Comparison of ENCODE assay signal across 8 cellular contexts in genomic region chr9:70480405-70480980, GRCh38.
DNase-seq lines count a peak whose midpoint lies in the region; ATAC-seq, FAIRE-seq and TF ChIP-seq lines count a peak whose summit lies in the region.

No MANE protein-coding gene starts in this region.

- no peaks in the 10 kb centered on the region for H4K20me1 ChIP-seq in smooth muscle cell (ENCODE audit: low read depth)

- H3K27ac ChIP-seq in smooth muscle cell (ENCODE audit: low read depth): no peak overlapping the region

- DNase-seq in LNCaP clone FGC (ENCODE audit: low read depth) (peak; percentile 92), astrocyte of the spinal cord (ENCODE audit: low read depth, low spot score) (peak; percentile 96), kidney tubule cell (ENCODE audit: low spot score) (peak; percentile 32), smooth muscle cell (lab: John Stamatoyannopoulos, UW; ENCODE audit: unreplicated experiment) (no peak), amniotic stem cell (lab: John Stamatoyannopoulos, UW) (no peak), GM19239 (ENCODE audit: insufficient read length, low spot score) (no peak)
- DNase-seq in activated effector memory CD4-positive, alpha-beta T cell treated with anti-CD3 and anti-CD28 coated beads, Interleukin-2, amount 50 U/mL, for 16 hours: no peak

- H3K36me3 ChIP-seq in smooth muscle cell (ENCODE audit: low read depth): no peaks in the 10 kb centered on the region

- peaks cover 5% of the 10 kb centered on the region for H3F3A ChIP-seq in smooth muscle cell (ENCODE audit: low read depth)

- H3K4me1 ChIP-seq in smooth muscle cell (ENCODE audit: low read depth): peaks cover 11% of the 10 kb centered on the region

- H3K4me2 ChIP-seq in smooth muscle cell: peak overlapping the region; percentile 12

- H3K9me3 ChIP-seq in smooth muscle cell (replicated peaks; ENCODE audit: low read depth): no peaks in the 10 kb centered on the region

- H3K79me2 ChIP-seq in smooth muscle cell (ENCODE audit: low read depth): no peaks in the 10 kb centered on the region

- no peaks in the 10 kb centered on the region for H3K27me3 ChIP-seq in smooth muscle cell (ENCODE audit: low read depth)

- H3K9ac ChIP-seq in smooth muscle cell (ENCODE audit: low read depth): no peak overlapping the region

- TF ChIP-seq CTCF in LNCaP clone FGC (IDR thresholded peaks at IDR 0.05; ENCODE audit: control insufficient read depth, extremely low read depth, insufficient read depth) (no peak), astrocyte of the spinal cord (IDR thresholded peaks at IDR 0.05; ENCODE audit: low read depth, low read length) (no peak), smooth muscle cell (IDR thresholded peaks at IDR 0.05; ENCODE audit: borderline replicate concordance, insufficient read depth, poor library complexity, severe bottlenecking) (no peak)

- no peak for FAIRE-seq in GM19239 (lab: Jason Lieb, UNC)

- peak overlapping the region; percentile 52 for H2AFZ ChIP-seq in smooth muscle cell (ENCODE audit: low read depth)

- in situ Hi-C loops in astrocyte of the spinal cord (cut with HindIII; ENCODE audit: low sequenced_read_pairs): loop anchor here (25.0 kb wide), 1 partner anchor 143 kb away; no protein-coding TSS in a partner anchor

- H3K4me3 ChIP-seq in LNCaP clone FGC (ENCODE audit: low read depth, low read length): peak overlapping the region; percentile 11
- no peak overlapping the region for H3K4me3 ChIP-seq in astrocyte of the spinal cord (ENCODE audit: low read depth, low read length)
- no peak overlapping the region for H3K4me3 ChIP-seq in smooth muscle cell

- 53% methylated on average over 15 of the region's 15 CpGs for WGBS in smooth muscle cell (ENCODE audit: low lambda C conversion rate)

- no peak for ATAC-seq in GM18873 (IDR thresholded peaks at IDR 0.05; ENCODE audit: low FRiP score, unreplicated experiment)

Comparison
In these comparisons a context has a peak if more than half of its experiments do, and no peak if none do; other contexts are left out.
1. DNase-seq: peak in LNCaP clone FGC (single experiment), astrocyte of the spinal cord (single experiment) and kidney tubule cell (single experiment); none in smooth muscle cell (single experiment), amniotic stem cell (single experiment), GM19239 (single experiment) and activated effector memory CD4-positive, alpha-beta T cell treated with anti-CD3 and anti-CD28 coated beads, Interleukin-2, amount 50 U/mL, for 16 hours (single experiment).